ENCODE assay signal across 13 cellular contexts in the genomic region with DNA sequence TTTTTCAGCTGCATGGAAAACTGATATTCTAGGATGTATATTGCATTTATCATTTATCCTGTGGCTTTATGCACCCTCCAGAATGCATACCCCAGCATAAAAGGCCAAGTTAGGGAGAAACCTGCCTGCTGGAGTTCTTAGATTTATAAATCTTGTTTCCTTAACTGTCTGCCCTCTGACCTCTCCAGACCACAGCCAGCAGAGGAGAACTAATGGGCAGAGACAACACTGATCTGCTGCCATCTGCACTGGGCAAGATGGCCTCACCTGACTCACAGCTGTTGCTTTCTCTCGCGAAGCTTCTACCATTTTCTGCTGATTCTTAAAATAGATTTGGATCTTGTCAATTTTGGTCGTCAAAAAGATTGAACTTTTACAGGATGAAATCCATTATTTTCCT.
A peak's percentile ranks its signal among the peaks of the same experiment; 100 is the strongest.
DNase-seq lines count a peak whose midpoint lies in the region; ATAC-seq and TF ChIP-seq lines count a peak whose summit lies in the region.
"Had no signal": no experiment of that assay in that cellular context is flagged by ENCODE, and none has a peak within 500 bp of the region (broad histone marks: within the 10 kb centered on the region; RNA-seq: fewer than 3 reads in every experiment).

No MANE protein-coding gene starts in this region.

- no peak for ATAC-seq in activated CD8-positive, alpha-beta memory T cell treated with anti-CD3 and anti-CD28 coated beads, Interleukin-2, amount 10 ng/mL, durations not matched to agents 7 days and 5 days
- no peak for ATAC-seq in stimulated activated naive B cell treated with anti-CD40 and anti-IgM and Interleukin-4, amounts not matched to agents 10 μg/mL and 1 μg/mL and 100 μg/mL, for 72 hours (replicated peaks)
- ATAC-seq in GM21515 (IDR thresholded peaks at IDR 0.05; ENCODE audit: unreplicated experiment) (no peak), left cardiac atrium (no peak)
- ATAC-seq: K562 had no signal

- H3K36me3 ChIP-seq in brain microvascular endothelial cell (replicated peaks) = no peaks in the 10 kb centered on the region

- H3K27ac ChIP-seq in brain microvascular endothelial cell = no peak overlapping the region

- no peak overlapping the region for H3K4me3 Mint-ChIP-seq in activated CD8-positive, alpha-beta memory T cell treated with anti-CD3 and anti-CD28 coated beads, Interleukin-2, amount 10 ng/mL, durations not matched to agents 7 days and 5 days
- H3K4me3 Mint-ChIP-seq in activated CD4-positive, alpha-beta memory T cell treated with anti-CD3 and anti-CD28 coated beads, Interleukin-2, amount 10 ng/mL, durations not matched to agents 7 days and 5 days = no peak overlapping the region
- H3K4me3 Mint-ChIP-seq in stimulated activated naive B cell treated with anti-CD40 and anti-IgM and Interleukin-4, amounts not matched to agents 10 μg/mL and 1 μg/mL and 100 μg/mL, for 72 hours = no peak overlapping the region

- DNase-seq in activated CD8-positive, alpha-beta memory T cell treated with anti-CD3 and anti-CD28 coated beads, Interleukin-2, amount 10 ng/mL, durations not matched to agents 7 days and 5 days = no peak
- DNase-seq in activated CD8-positive, alpha-beta memory T cell treated with anti-CD3 and anti-CD28 coated beads, Interleukin-2, amount 50 U/mL, for 48 hours = no peak
- no peak for DNase-seq in activated CD4-positive, alpha-beta memory T cell treated with anti-CD3 and anti-CD28 coated beads, Interleukin-2, amount 10 ng/mL, durations not matched to agents 7 days and 5 days
- DNase-seq in kidney glomerular epithelial cell (lab: John Stamatoyannopoulos, UW) (peak; percentile 4), left cardiac atrium (no peak), brain microvascular endothelial cell (no peak)
- no peak for DNase-seq in stimulated activated naive B cell treated with anti-CD40 and anti-IgM and Interleukin-4, amounts not matched to agents 10 μg/mL and 1 μg/mL and 100 μg/mL, for 72 hours
- DNase-seq: DMS53; effector CD8-positive, alpha-beta T cell; foreskin melanocyte; NCI-H1436 treated with DMSO at 0.1 percent for 48 hours had no signal

- peaks cover 69% of the 10 kb centered on the region for H3K36me3 Mint-ChIP-seq in activated CD8-positive, alpha-beta memory T cell treated with anti-CD3 and anti-CD28 coated beads, Interleukin-2, amount 10 ng/mL, durations not matched to agents 7 days and 5 days
- H3K36me3 Mint-ChIP-seq in activated CD4-positive, alpha-beta memory T cell treated with anti-CD3 and anti-CD28 coated beads, Interleukin-2, amount 10 ng/mL, durations not matched to agents 7 days and 5 days (ENCODE audit: low read depth) = peaks cover 83% of the 10 kb centered on the region
- peaks cover 27 to 47% of the 10 kb centered on the region in 2 donors for H3K36me3 Mint-ChIP-seq in stimulated activated naive B cell treated with anti-CD40 and anti-IgM and Interleukin-4, amounts not matched to agents 10 μg/mL and 1 μg/mL and 100 μg/mL, for 72 hours

- peak overlapping the region; percentile 62 for H3K27ac Mint-ChIP-seq in activated CD8-positive, alpha-beta memory T cell treated with anti-CD3 and anti-CD28 coated beads, Interleukin-2, amount 10 ng/mL, durations not matched to agents 7 days and 5 days
- peak overlapping the region; percentile 6 for H3K27ac Mint-ChIP-seq in activated CD4-positive, alpha-beta memory T cell treated with anti-CD3 and anti-CD28 coated beads, Interleukin-2, amount 10 ng/mL, durations not matched to agents 7 days and 5 days
- peak overlapping the region; percentile 84 for H3K27ac Mint-ChIP-seq in stimulated activated naive B cell treated with anti-CD40 and anti-IgM and Interleukin-4, amounts not matched to agents 10 μg/mL and 1 μg/mL and 100 μg/mL, for 72 hours

- H3K4me1 Mint-ChIP-seq in activated CD8-positive, alpha-beta memory T cell treated with anti-CD3 and anti-CD28 coated beads, Interleukin-2, amount 10 ng/mL, durations not matched to agents 7 days and 5 days = peaks cover 73% of the 10 kb centered on the region
- H3K4me1 Mint-ChIP-seq in activated CD4-positive, alpha-beta memory T cell treated with anti-CD3 and anti-CD28 coated beads, Interleukin-2, amount 10 ng/mL, durations not matched to agents 7 days and 5 days = peaks cover 75% of the 10 kb centered on the region
- H3K4me1 Mint-ChIP-seq in stimulated activated naive B cell treated with anti-CD40 and anti-IgM and Interleukin-4, amounts not matched to agents 10 μg/mL and 1 μg/mL and 100 μg/mL, for 72 hours = peaks cover 50 to 72% of the 10 kb centered on the region in 2 donors

- no peak overlapping the region for H3K4me3 ChIP-seq in brain microvascular endothelial cell (ENCODE audit: low read depth, low read length)
- H3K4me3 ChIP-seq: K562 had no signal

- POLR2A ChIA-PET in activated CD4-positive, alpha-beta memory T cell treated with anti-CD3 and anti-CD28 coated beads, Interleukin-2, amount 10 ng/mL, durations not matched to agents 7 days and 5 days (lab: Charles Lee) = interaction anchor here (0.7 to 5.6 kb wide), 6 partner anchors 9 to 56 kb away, joined by 3 to 823 read pairs (median 26); no protein-coding TSS in a partner anchor

- intact Hi-C loops in left cardiac atrium (cut with DNase I) = loop anchor here in 1 of 2 donors (10.0 kb wide), 1 partner anchor 52 kb away; no protein-coding TSS in a partner anchor

- H3K27me3 ChIP-seq in brain microvascular endothelial cell (replicated peaks) = no peaks in the 10 kb centered on the region

- in situ Hi-C loops in brain microvascular endothelial cell (cut with HindIII; ENCODE audit: low pct_ligation_motif_present, low sequenced_read_pairs) = no loop called here

- no peaks in the 10 kb centered on the region for H3K9me3 Mint-ChIP-seq in activated CD8-positive, alpha-beta memory T cell treated with anti-CD3 and anti-CD28 coated beads, Interleukin-2, amount 10 ng/mL, durations not matched to agents 7 days and 5 days (ENCODE audit: low read depth)
- H3K9me3 Mint-ChIP-seq in activated CD4-positive, alpha-beta memory T cell treated with anti-CD3 and anti-CD28 coated beads, Interleukin-2, amount 10 ng/mL, durations not matched to agents 7 days and 5 days = no peaks in the 10 kb centered on the region
- H3K9me3 Mint-ChIP-seq in stimulated activated naive B cell treated with anti-CD40 and anti-IgM and Interleukin-4, amounts not matched to agents 10 μg/mL and 1 μg/mL and 100 μg/mL, for 72 hours = peaks cover 2 to 4% of the 10 kb centered on the region in 2 donors

- TF ChIP-seq CTCF in brain microvascular endothelial cell (IDR thresholded peaks at IDR 0.05; ENCODE audit: low read depth, low read length, missing control alignments) = no peak

- CTCF ChIA-PET in activated CD8-positive, alpha-beta memory T cell treated with anti-CD3 and anti-CD28 coated beads, Interleukin-2, amount 10 ng/mL, durations not matched to agents 7 days and 5 days (lab: Charles Lee) = interaction anchor here (0.9 to 5.4 kb wide), 2 partner anchors 16 to 21 kb away, joined by 3 to 76 read pairs; no protein-coding TSS in a partner anchor
- CTCF ChIA-PET in activated CD4-positive, alpha-beta memory T cell treated with anti-CD3 and anti-CD28 coated beads, Interleukin-2, amount 10 ng/mL, durations not matched to agents 7 days and 5 days (lab: Charles Lee) = interaction anchor here (1.1 to 6.7 kb wide), 4 partner anchors 10 to 56 kb away, joined by 3 to 84 read pairs (median 14); no protein-coding TSS in a partner anchor

- no peaks in the 10 kb centered on the region for H3K27me3 Mint-ChIP-seq in activated CD8-positive, alpha-beta memory T cell treated with anti-CD3 and anti-CD28 coated beads, Interleukin-2, amount 10 ng/mL, durations not matched to agents 7 days and 5 days
- no peaks in the 10 kb centered on the region for H3K27me3 Mint-ChIP-seq in activated CD4-positive, alpha-beta memory T cell treated with anti-CD3 and anti-CD28 coated beads, Interleukin-2, amount 10 ng/mL, durations not matched to agents 7 days and 5 days
- no peaks in the 10 kb centered on the region for H3K27me3 Mint-ChIP-seq in stimulated activated naive B cell treated with anti-CD40 and anti-IgM and Interleukin-4, amounts not matched to agents 10 μg/mL and 1 μg/mL and 100 μg/mL, for 72 hours

Comparison
In these comparisons a context has a peak if more than half of its experiments do, and no peak if none do; other contexts are left out.
1. H3K27ac Mint-ChIP-seq: peak in every context shown above with its lines; median percentile 84 in stimulated activated naive B cell treated with anti-CD40 and anti-IgM and Interleukin-4, amounts not matched to agents 10 μg/mL and 1 μg/mL and 100 μg/mL, for 72 hours; 62 in activated CD8-positive, alpha-beta memory T cell treated with anti-CD3 and anti-CD28 coated beads, Interleukin-2, amount 10 ng/mL, durations not matched to agents 7 days and 5 days; 6 in activated CD4-positive, alpha-beta memory T cell treated with anti-CD3 and anti-CD28 coated beads, Interleukin-2, amount 10 ng/mL, durations not matched to agents 7 days and 5 days.